Comparison of ENCODE assay signal across 14 cellular contexts in the genomic region with DNA sequence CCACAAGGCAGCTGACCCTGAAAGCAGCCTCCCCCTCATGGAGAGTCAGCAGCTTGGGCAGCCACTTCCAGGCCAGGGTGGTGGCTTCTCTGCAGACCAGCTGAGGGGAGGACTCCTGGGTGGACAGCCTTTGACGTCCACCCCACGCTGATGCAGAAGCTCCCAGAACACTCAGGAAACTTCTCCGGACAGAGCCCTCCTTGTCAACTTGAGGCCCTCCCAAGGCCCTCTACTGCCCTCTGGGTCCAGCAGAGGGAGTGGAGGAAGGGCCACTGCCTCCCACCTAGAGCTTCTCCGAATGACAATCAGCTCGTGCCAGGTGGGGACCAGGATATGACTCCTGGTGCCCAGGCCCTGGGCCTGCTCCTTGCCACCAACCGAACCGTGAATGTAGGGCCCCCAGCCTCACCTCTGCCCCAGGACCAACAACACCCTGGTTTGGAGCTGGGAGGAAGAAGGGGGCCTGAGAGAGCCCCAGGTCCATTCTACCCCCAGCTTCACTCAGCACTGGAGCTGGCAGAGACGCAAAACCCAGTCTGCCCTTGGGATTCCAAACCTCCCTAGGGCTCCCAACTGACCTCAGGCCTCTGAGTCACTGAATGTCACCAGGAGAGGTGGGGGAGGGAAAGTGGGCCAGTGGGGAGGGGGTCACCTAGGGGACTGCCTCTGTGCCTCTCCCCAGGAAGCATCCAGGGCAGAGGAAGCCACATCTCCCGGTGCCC. TPM values are rescaled to one million over a fixed set of nuclear protein-coding genes. Genes with fewer than 3 reads are reported as not detected.
DNase-seq lines count a peak whose midpoint lies in the region; ATAC-seq and TF ChIP-seq lines count a peak whose summit lies in the region.
"Had no signal": no experiment of that assay in that cellular context is flagged by ENCODE, and none has a peak within 500 bp of the region (broad histone marks: within the 10 kb centered on the region; RNA-seq: fewer than 3 reads in every experiment).

No MANE protein-coding gene starts in this region.

- H3K36me3 ChIP-seq in liver (ENCODE audit: control insufficient read depth in 4 of 4, insufficient read depth in 3 of 4, low read depth in 1 of 4, low read length in 3 of 4) = no peaks in the 10 kb centered on the region

- H3K4me3 ChIP-seq in cardiac fibroblast (replicated peaks in 1 of 2; ENCODE audit: low read depth in 2 of 2, low read length in 2 of 2) = no peak overlapping the region
- H3K4me3 ChIP-seq in liver (ENCODE audit: low read depth in 1 of 3, low read length in 3 of 3) = no peak overlapping the region

- 76% methylated on average over 9 of the region's 9 CpGs for WGBS in liver

- H3K27me3 ChIP-seq in liver (ENCODE audit: control insufficient read depth in 4 of 4, insufficient read depth in 4 of 4, low read length in 3 of 4) = no peaks in the 10 kb centered on the region

- H3K27ac ChIP-seq in liver (ENCODE audit: low read depth in 1 of 2, low read length in 2 of 2) = peak overlapping the region; percentile 40 to 59

- H3K4me1 Mint-ChIP-seq in natural killer cell treated with Interleukin-12 subunit alpha and Interleukin-12 subunit beta and Interleukin-15 and Interleukin-18, amount 100 ng/mL, for 72 hours (ENCODE audit: low read depth in 2 of 2) = peaks cover 0 to 2% of the 10 kb centered on the region in 2 donors
- H3K4me1 Mint-ChIP-seq in natural killer cell (no peaks in the 10 kb centered on the region), type B pancreatic cell (ENCODE audit: unreplicated experiment) (peaks cover 3% of the 10 kb centered on the region)

- DNase-seq in natural killer cell treated with Interleukin-12 subunit alpha and Interleukin-12 subunit beta and Interleukin-15 and Interleukin-18, amount 100 ng/mL, for 72 hours (ENCODE audit: low spot score) = peak; percentile 38
- no peak for DNase-seq in natural killer cell
- DNase-seq in cardiac fibroblast (ENCODE audit: low read depth in 2 of 2) = peak in 1 of 2 donors; percentile 4
- no peak for DNase-seq in type B pancreatic cell (ENCODE audit: extremely low spot score, unreplicated experiment)
- DNase-seq in inferior parietal cortex (ENCODE audit: extremely low spot score) = no peak
- no peak for DNase-seq in GM10266 (ENCODE audit: extremely low spot score)
- DNase-seq: activated naive CD4-positive, alpha-beta T cell; cerebellar nuclear complex; NCI-H2081 treated with DMSO at 0.1 percent for 48 hours; stimulated activated CD4-positive, alpha-beta T cell treated with anti-CD3 and anti-CD28 coated beads, Interleukin-15, amount 100 ng/mL, for 24 hours; stimulated activated CD8-positive, alpha-beta memory T cell treated with anti-CD3 and anti-CD28 coated beads, Interleukin-4, amount 100 ng/mL, for 48 hours had no signal

- no peak overlapping the region for H3K27ac Mint-ChIP-seq in natural killer cell treated with Interleukin-12 subunit alpha and Interleukin-12 subunit beta and Interleukin-15 and Interleukin-18, amount 100 ng/mL, for 72 hours
- H3K27ac Mint-ChIP-seq in natural killer cell (no peak overlapping the region), type B pancreatic cell (no peak overlapping the region)
- H3K27ac Mint-ChIP-seq: T-helper 1 cell treated with Interleukin-12 subunit alpha and Interleukin-12 subunit beta and Interleukin-4 antibody, amounts not matched to agents 30 μg/mL and 1 μg/mL, for 36 hours had no signal

- peaks cover 6 to 26% (median 15%) of the 10 kb centered on the region in 4 donors for H3K4me1 ChIP-seq in liver (ENCODE audit: control insufficient read depth in 4 of 4, insufficient read depth in 4 of 4, low read length in 3 of 4)

- no peaks in the 10 kb centered on the region for H3K36me3 Mint-ChIP-seq in natural killer cell treated with Interleukin-12 subunit alpha and Interleukin-12 subunit beta and Interleukin-15 and Interleukin-18, amount 100 ng/mL, for 72 hours
- H3K36me3 Mint-ChIP-seq in natural killer cell (no peaks in the 10 kb centered on the region), type B pancreatic cell (no peaks in the 10 kb centered on the region)

- no peaks in the 10 kb centered on the region for H3K9me3 ChIP-seq in liver (ENCODE audit: control insufficient read depth in 4 of 4, low read length in 3 of 4)

- H3K27me3 Mint-ChIP-seq in natural killer cell treated with Interleukin-12 subunit alpha and Interleukin-12 subunit beta and Interleukin-15 and Interleukin-18, amount 100 ng/mL, for 72 hours = peaks cover 4 to 18% of the 10 kb centered on the region in 2 donors
- peaks cover 5 to 26% of the 10 kb centered on the region in 2 donors for H3K27me3 Mint-ChIP-seq in natural killer cell (ENCODE audit: low read depth in 2 of 2)
- peaks cover 35% of the 10 kb centered on the region for H3K27me3 Mint-ChIP-seq in type B pancreatic cell

- ATAC-seq in natural killer cell treated with Interleukin-12 subunit alpha and Interleukin-12 subunit beta and Interleukin-15 and Interleukin-18, amount 100 ng/mL, for 72 hours = no peak
- ATAC-seq in natural killer cell = no peak
- no peak for ATAC-seq in HG02885 (IDR thresholded peaks at IDR 0.05; ENCODE audit: poor library complexity, unreplicated experiment)

- peak in 1 of 2 donors; percentile 61 for TF ChIP-seq RAD21 in liver (IDR thresholded peaks at IDR 0.05)

- H3K4me3 Mint-ChIP-seq in natural killer cell treated with Interleukin-12 subunit alpha and Interleukin-12 subunit beta and Interleukin-15 and Interleukin-18, amount 100 ng/mL, for 72 hours = no peak overlapping the region
- H3K4me3 Mint-ChIP-seq in natural killer cell (no peak overlapping the region), type B pancreatic cell (no peak overlapping the region)
- H3K4me3 Mint-ChIP-seq: T-helper 1 cell treated with Interleukin-12 subunit alpha and Interleukin-12 subunit beta and Interleukin-4 antibody, amounts not matched to agents 30 μg/mL and 1 μg/mL, for 36 hours had no signal

- no peak overlapping the region for H3K9ac ChIP-seq in liver (ENCODE audit: low read depth in 1 of 2, low read length in 2 of 2)

- intact Hi-C loops in natural killer cell (cut with micrococcal nuclease) = no loop called here

- H3K9me3 Mint-ChIP-seq in natural killer cell treated with Interleukin-12 subunit alpha and Interleukin-12 subunit beta and Interleukin-15 and Interleukin-18, amount 100 ng/mL, for 72 hours = no peaks in the 10 kb centered on the region
- H3K9me3 Mint-ChIP-seq in natural killer cell (no peaks in the 10 kb centered on the region), type B pancreatic cell (no peaks in the 10 kb centered on the region)
- H3K9me3 Mint-ChIP-seq: T-helper 1 cell treated with Interleukin-12 subunit alpha and Interleukin-12 subunit beta and Interleukin-4 antibody, amounts not matched to agents 30 μg/mL and 1 μg/mL, for 36 hours had no signal

- no peak for TF ChIP-seq CTCF in natural killer cell (IDR thresholded peaks at IDR 0.05)
- TF ChIP-seq CTCF in cardiac fibroblast (IDR thresholded peaks at IDR 0.05; ENCODE audit: low read depth, low read length) = peak; percentile 5
- TF ChIP-seq CTCF in liver (IDR thresholded peaks at IDR 0.05; ENCODE audit: low read depth, low read length, missing input control) = peak; percentile 17
- TF ChIP-seq CTCF in type B pancreatic cell (conservative IDR thresholded peaks at IDR 0.05) = peak; percentile 32
- TF ChIP-seq CTCF in GM10266 (IDR thresholded peaks at IDR 0.05; ENCODE audit: control insufficient read depth, insufficient read depth, low read depth, missing control alignments) = no peak

TF ChIP-seq in liver, 16 proteins besides CTCF, POLR2A, EP300 and RAD21 (continues in another document):
- TF ChIP-seq MAX (IDR thresholded peaks at IDR 0.05) = no peak
- no peak for TF ChIP-seq HNF4G (IDR thresholded peaks at IDR 0.05)
- TF ChIP-seq GABPA (IDR thresholded peaks at IDR 0.05 in 1 of 2, conservative IDR thresholded peaks at IDR 0.05 in 1 of 2) = no peak
- TF ChIP-seq JUND (IDR thresholded peaks at IDR 0.05) = peak in 1 of 2 donors; percentile 80
- peak in 1 of 2 donors; percentile 44 for TF ChIP-seq HNF4A (conservative IDR thresholded peaks at IDR 0.05)
- no peak for TF ChIP-seq EGR1 (IDR thresholded peaks at IDR 0.05; ENCODE audit: low read depth in 2 of 2)
- no peak for TF ChIP-seq ATF3 (IDR thresholded peaks at IDR 0.05)
- TF ChIP-seq NR2F2 (IDR thresholded peaks at IDR 0.05) = no peak
- no peak for TF ChIP-seq FOXA2 (IDR thresholded peaks at IDR 0.05)

RNA-seq across cellular contexts. Expression of gene SLC22A7, which starts 10.9 kb away (rescaled TPM):
- not detected for total RNA-seq in natural killer cell treated with Interleukin-12 subunit alpha and Interleukin-12 subunit beta and Interleukin-15 and Interleukin-18, amount 100 ng/mL, for 72 hours
- total RNA-seq in natural killer cell (not detected), liver (100 to 1,000 TPM; 143 to 495 TPM), type B pancreatic cell (ENCODE audit: low replicate concordance) (0.12 TPM in 1 of 2 replicates, not detected in the other)
- 100 to 1,000 TPM; 172 to 284 TPM for polyA plus RNA-seq in liver

RNA-seq across cellular contexts. Expression of gene CRIP3, which starts 21.5 kb away (rescaled TPM):
- 1 to 10 TPM in 1 of 2 donors, not detected in 1; 2.0 TPM for total RNA-seq in natural killer cell treated with Interleukin-12 subunit alpha and Interleukin-12 subunit beta and Interleukin-15 and Interleukin-18, amount 100 ng/mL, for 72 hours
- total RNA-seq in natural killer cell (1 to 10 TPM; 3.6 to 5.3 (median 4.3) TPM), liver (1 to 10 TPM; 1.1 to 1.6 TPM), type B pancreatic cell (ENCODE audit: low replicate concordance) (1.1 and 2.9 TPM in 2 replicates)
- polyA plus RNA-seq in liver = 1 to 10 TPM; 3.2 to 9.5 TPM

RNA-seq across cellular contexts. Expression of gene TTBK1, which starts 43.9 kb away (rescaled TPM):
- total RNA-seq in natural killer cell treated with Interleukin-12 subunit alpha and Interleukin-12 subunit beta and Interleukin-15 and Interleukin-18, amount 100 ng/mL, for 72 hours = under 1 TPM; 0.75 to 0.81 TPM
- total RNA-seq in natural killer cell (under 1 TPM in 1 of 3 donors, not detected in 2; 0.07 TPM), liver (1 to 10 TPM in 1 of 2 donors, under 1 TPM in 1; 0.14 to 1.2 TPM), type B pancreatic cell (ENCODE audit: low replicate concordance) (0.93 and 1.7 TPM in 2 replicates)
- polyA plus RNA-seq in liver = under 1 TPM; 0.18 to 0.70 TPM

RNA-seq across cellular contexts. Expression of gene DNPH1, which starts 57.9 kb away (rescaled TPM):
- total RNA-seq in natural killer cell treated with Interleukin-12 subunit alpha and Interleukin-12 subunit beta and Interleukin-15 and Interleukin-18, amount 100 ng/mL, for 72 hours = 10 to 100 TPM; 15.0 to 32.5 TPM
- total RNA-seq in natural killer cell (10 to 100 TPM in 1 of 3 donors, 1 to 10 TPM in 2; 6.1 to 10.2 (median 8.0) TPM), liver (10 to 100 TPM; 53.2 to 59.8 TPM), type B pancreatic cell (ENCODE audit: low replicate concordance) (47.8 and 52.3 TPM in 2 replicates)
- polyA plus RNA-seq in liver = 100 to 1,000 TPM; 147 to 195 TPM

Comparison
In these comparisons a context has a peak if more than half of its experiments do, and no peak if none do; other contexts are left out.
1. CTCF ChIP-seq: peak in cardiac fibroblast (single experiment), liver (single experiment) and type B pancreatic cell (single experiment); none in natural killer cell (single experiment) and GM10266 (single experiment).
2. RNA of gene SLC22A7, which starts 10.9 kb away (total RNA-seq): 143 to 495 TPM in liver; 0.12 TPM in type B pancreatic cell, not detected in natural killer cell treated with Interleukin-12 subunit alpha and Interleukin-12 subunit beta and Interleukin-15 and Interleukin-18, amount 100 ng/mL, for 72 hours and not detected in natural killer cell; every median in the first group is over 100 times any median in the second.